Comparison of ENCODE assay signal across 12 cellular contexts in the genomic region with DNA sequence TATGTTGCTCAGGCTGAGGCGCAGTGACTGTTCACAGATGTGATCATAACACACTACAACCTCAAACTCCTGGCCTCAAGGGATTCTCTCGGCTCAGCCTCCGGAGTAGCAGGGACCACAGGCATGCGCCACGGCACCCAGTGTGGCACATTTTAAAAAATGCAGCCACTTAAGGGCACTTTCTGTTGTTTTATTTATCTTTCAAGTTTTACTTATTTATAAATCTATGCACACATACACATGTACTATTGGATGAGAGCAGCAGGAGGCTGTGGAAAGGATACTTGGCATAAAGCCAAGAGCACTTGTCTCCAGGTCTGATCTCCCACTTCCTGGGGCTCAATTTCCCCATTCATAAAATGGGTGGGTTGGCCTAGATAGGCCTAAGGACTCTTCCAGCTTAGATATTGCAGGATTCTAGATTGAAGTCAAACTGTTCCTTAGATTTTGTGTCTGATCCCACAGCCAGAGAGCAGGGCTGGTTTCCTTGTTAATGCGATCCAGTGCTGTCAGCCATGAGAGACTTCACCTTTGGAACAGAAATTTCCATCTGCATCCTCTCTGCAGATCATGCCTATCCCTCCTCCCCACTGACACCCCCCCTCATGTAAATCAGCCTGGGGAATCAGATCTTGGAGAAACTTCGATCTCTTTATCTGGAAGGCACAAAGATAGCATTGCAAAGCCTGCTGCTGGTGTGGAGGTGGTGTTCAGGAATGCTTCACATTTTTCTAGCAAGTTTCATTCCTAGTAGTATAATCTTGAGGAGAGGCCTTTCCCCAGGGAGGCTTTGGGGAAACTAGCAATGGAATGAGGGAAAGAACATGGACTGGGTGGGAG. TPM values are rescaled to one million over a fixed set of nuclear protein-coding genes. Genes with fewer than 3 reads are reported as not detected.
DNase-seq lines count a peak whose midpoint lies in the region; ATAC-seq, FAIRE-seq and TF ChIP-seq lines count a peak whose summit lies in the region.
"Had no signal": no experiment of that assay in that cellular context is flagged by ENCODE, and none has a peak within 500 bp of the region (broad histone marks: within the 10 kb centered on the region; RNA-seq: fewer than 3 reads in every experiment).

No MANE protein-coding gene starts in this region.

- no peaks in the 10 kb centered on the region for H3K9me3 Mint-ChIP-seq in activated T-helper 17 cell treated with anti-CD3 and anti-CD28 coated beads, Interleukin-2, amount 50 U/mL, for 72 hours
- H3K9me3 Mint-ChIP-seq: activated B cell treated with CpG ODN at 0.5 μM for 24 hours, memory B cell had no signal

- H3K36me3 Mint-ChIP-seq in activated T-helper 17 cell treated with anti-CD3 and anti-CD28 coated beads, Interleukin-2, amount 50 U/mL, for 72 hours (ENCODE audit: low read depth) = no peaks in the 10 kb centered on the region
- H3K36me3 Mint-ChIP-seq: memory B cell had no signal

- H3K9me3 ChIP-seq in AG04450 (ENCODE audit: control insufficient read depth, insufficient read depth, low read length) = no peaks in the 10 kb centered on the region; the same call in 1 of the 2 replicates
- no peaks in the 10 kb centered on the region for H3K9me3 ChIP-seq in upper lobe of left lung

- 91 to 92% methylated on average over 7 of the region's 7 CpGs for WGBS in upper lobe of left lung, 2 donors

- H3K4me3 ChIP-seq in AG04450 (ENCODE audit: low read depth, low read length) (no peak overlapping the region), upper lobe of left lung (no peak overlapping the region)

- no peaks in the 10 kb centered on the region for H3K36me3 ChIP-seq in upper lobe of left lung

- ATAC-seq in activated T-helper 17 cell treated with anti-CD3 and anti-CD28 coated beads, Interleukin-2, amount 50 U/mL, for 72 hours (replicated peaks) = no peak
- no peak for ATAC-seq in upper lobe of left lung (ENCODE audit: low FRiP score in 2 of 2)

- H3K27me3 ChIP-seq in AG04450 (ENCODE audit: control insufficient read depth, insufficient read depth, low read length) (no peaks in the 10 kb centered on the region), upper lobe of left lung (no peaks in the 10 kb centered on the region)

- FAIRE-seq in GM12891 (lab: Jason Lieb, UNC) = no peak
- FAIRE-seq: endometrium had no signal

- H3K27ac ChIP-seq in AG04450 (ENCODE audit: low read depth, low read length) (peak overlapping the region; percentile 58), upper lobe of left lung (peak overlapping the region in 2 of 4 donors; percentile 50 to 77)

- no peaks in the 10 kb centered on the region for H3K27me3 Mint-ChIP-seq in activated T-helper 17 cell treated with anti-CD3 and anti-CD28 coated beads, Interleukin-2, amount 50 U/mL, for 72 hours
- H3K27me3 Mint-ChIP-seq: activated B cell treated with CpG ODN at 0.5 μM for 24 hours, memory B cell had no signal

- TF ChIP-seq EP300 in upper lobe of left lung (IDR thresholded peaks at IDR 0.05) = no peak

- H3K4me1 ChIP-seq in upper lobe of left lung = peaks cover 8 to 29% (median 11%) of the 10 kb centered on the region in 4 donors

- no peak overlapping the region for H3K4me3 Mint-ChIP-seq in activated T-helper 17 cell treated with anti-CD3 and anti-CD28 coated beads, Interleukin-2, amount 50 U/mL, for 72 hours
- H3K4me3 Mint-ChIP-seq: activated B cell treated with CpG ODN at 0.5 μM for 24 hours, memory B cell had no signal

- POLR2A ChIA-PET in AG04450 (lab: Yijun Ruan, JAX) = no interaction called here

- TF ChIP-seq CTCF in AG04450 (IDR thresholded peaks at IDR 0.05; ENCODE audit: low read depth, low read length) (no peak), upper lobe of left lung (IDR thresholded peaks at IDR 0.05) (no peak)

- DNase-seq in AG04450 (ENCODE audit: low read depth, low spot score) (no peak), ELR (ENCODE audit: low read depth) (peak; percentile 39), mesenteric fat pad (ENCODE audit: low spot score) (peak; percentile 51), GM12891 (ENCODE audit: insufficient read length, low spot score) (no peak), NCI-H2081 (lab: John Stamatoyannopoulos, UW) (no peak), upper lobe of left lung (no peak)
- DNase-seq in activated CD4-positive, alpha-beta T cell treated with anti-CD3 and anti-CD28 coated beads, Interleukin-2, amount 50 U/mL, for 48 hours = no peak
- DNase-seq: activated B cell treated with CpG ODN at 0.5 μM for 24 hours, NCI-H446 had no signal

- peaks cover 29% of the 10 kb centered on the region for H3K4me1 Mint-ChIP-seq in activated T-helper 17 cell treated with anti-CD3 and anti-CD28 coated beads, Interleukin-2, amount 50 U/mL, for 72 hours

- CTCF ChIA-PET in AG04450 (lab: Charles Lee) = interaction anchor here (0.7 kb wide), 1 partner anchor 11 kb away, joined by 3 read pairs; no protein-coding TSS in a partner anchor

- TF ChIP-seq POLR2A in GM12891 (IDR thresholded peaks at IDR 0.05; ENCODE audit: low read depth, low read length) (no peak), upper lobe of left lung (IDR thresholded peaks at IDR 0.05) (no peak)

- H3K27ac Mint-ChIP-seq in activated T-helper 17 cell treated with anti-CD3 and anti-CD28 coated beads, Interleukin-2, amount 50 U/mL, for 72 hours = peak overlapping the region; percentile 34
- H3K27ac Mint-ChIP-seq: memory B cell had no signal

TF ChIP-seq in GM12891, 5 proteins besides CTCF, POLR2A, EP300 and RAD21:
- no peak for TF ChIP-seq SPI1 (IDR thresholded peaks at IDR 0.05; ENCODE audit: low read depth, low read length)
- no peak for TF ChIP-seq PAX5 (IDR thresholded peaks at IDR 0.05; ENCODE audit: insufficient read depth, low read length, severe bottlenecking)
- TF ChIP-seq POU2F2 (IDR thresholded peaks at IDR 0.05; ENCODE audit: low read depth, low read length) = no peak
- TF ChIP-seq POLR2AphosphoS5 (IDR thresholded peaks at IDR 0.05; ENCODE audit: low read depth, low read length) = no peak

RNA-seq across cellular contexts. Expression of a gene that starts 24.7 kb away (rescaled TPM):
- 63.8 and 91.3 TPM in 2 replicates for polyA plus RNA-seq in AG04450 (2011; rRNA removed)
- 65.2 and 76.3 TPM in 2 replicates for polyA minus RNA-seq in AG04450 (2011; rRNA and poly(A)+ RNA removed)
- 100 to 1,000 TPM; 385 to 468 TPM for total RNA-seq in activated T-helper 17 cell treated with anti-CD3 and anti-CD28 coated beads, Interleukin-2, amount 50 U/mL, for 72 hours
- total RNA-seq in mesenteric fat pad (399 TPM), upper lobe of left lung (100 to 1,000 TPM; 126 to 384 (median 236) TPM)
- polyA plus RNA-seq in GM12891 (2012; ENCODE audit: low read depth, missing spikeins) = 235 TPM

Comparison
In these comparisons a context has a peak if more than half of its experiments do, and no peak if none do; other contexts are left out.
1. DNase-seq: peak in ELR (single experiment) and mesenteric fat pad (single experiment); none in AG04450 (single experiment), GM12891 (single experiment), NCI-H2081 (0 of 2), upper lobe of left lung (0 of 2) and activated CD4-positive, alpha-beta T cell treated with anti-CD3 and anti-CD28 coated beads, Interleukin-2, amount 50 U/mL, for 48 hours (0 of 2).